Comparison of ENCODE assay signal across 11 cellular contexts in the genomic region with DNA sequence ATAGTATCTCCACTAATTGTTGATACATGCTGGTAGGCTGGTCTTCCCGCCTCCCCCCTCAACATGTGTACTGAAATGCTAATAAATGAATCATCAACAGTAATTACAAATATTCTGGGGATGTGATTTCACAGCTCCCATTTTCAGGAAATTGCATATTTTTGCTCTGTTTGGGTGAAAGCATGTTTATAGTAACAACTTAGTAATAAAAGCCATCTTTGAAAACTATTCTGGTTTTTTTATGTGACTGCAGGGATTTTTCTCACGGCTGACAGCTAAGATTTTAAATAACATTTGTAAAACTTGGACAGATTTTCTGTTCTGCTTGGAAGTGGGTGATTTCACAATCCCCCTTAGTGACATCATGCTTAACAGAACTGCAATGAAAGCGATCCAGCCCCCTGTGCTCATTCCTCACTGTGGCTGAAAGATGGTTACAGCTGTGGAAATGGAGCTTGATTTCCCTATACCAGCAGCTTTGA. TPM values are rescaled to one million over a fixed set of nuclear protein-coding genes. Genes with fewer than 3 reads are reported as not detected.
DNase-seq lines count a peak whose midpoint lies in the region; ATAC-seq, FAIRE-seq and TF ChIP-seq lines count a peak whose summit lies in the region.
"Had no signal": no experiment of that assay in that cellular context is flagged by ENCODE, and none has a peak within 500 bp of the region (broad histone marks: within the 10 kb centered on the region; RNA-seq: fewer than 3 reads in every experiment).

No MANE protein-coding gene starts in this region.

- no peaks in the 10 kb centered on the region for H3K4me1 ChIP-seq in mammary epithelial cell (ENCODE audit: insufficient read depth, low read length)
- peaks cover 0 to 3% (median 0%) of the 10 kb centered on the region in 4 donors for H3K4me1 ChIP-seq in right lobe of liver
- H3K4me1 ChIP-seq in aorta (ENCODE audit: control insufficient read depth in 1 of 2, insufficient read depth in 2 of 2, low read length in 2 of 2), result no peaks in the 10 kb centered on the region

- no peak overlapping the region for H3K4me2 ChIP-seq in mammary epithelial cell (ENCODE audit: insufficient read depth, low read depth, low read length)

- peak; percentile 38 to 77 (median 64) for ATAC-seq in right lobe of liver
- peak; percentile 86 for ATAC-seq in aorta (ENCODE audit: low FRiP score)

- H3K9me3 Mint-ChIP-seq in MCF 10A (ENCODE audit: unreplicated experiment), result no peaks in the 10 kb centered on the region
- H3K9me3 Mint-ChIP-seq: activated naive CD8-positive, alpha-beta T cell treated with anti-CD3 and anti-CD28 coated beads, Interleukin-2, amount 10 ng/mL, durations not matched to agents 7 days and 5 days had no signal

- POLR2A ChIA-PET in MCF 10A (lab: Yijun Ruan, JAX), result no interaction called here

- H3K9me3 ChIP-seq in mammary epithelial cell (replicated peaks; ENCODE audit: insufficient read depth, low read length) (no peaks in the 10 kb centered on the region), right lobe of liver (no peaks in the 10 kb centered on the region), aorta (ENCODE audit: control insufficient read depth, low read length) (no peaks in the 10 kb centered on the region)

- FAIRE-seq in H54 (lab: Jason Lieb, UNC), result no peak

- no peak overlapping the region for H2AFZ ChIP-seq in mammary epithelial cell (ENCODE audit: low read depth, low read length)

- intact Hi-C loops in MCF 10A (cut with micrococcal nuclease), result no loop called here
- intact Hi-C loops in mammary epithelial cell (cut with micrococcal nuclease), result no loop called here
- intact Hi-C loops in right lobe of liver (cut with DNase I), result loop anchor here in 1 of 2 donors (5.0 kb wide), 1 partner anchor 159 kb away; no protein-coding TSS in a partner anchor
- intact Hi-C loops in aorta (cut with DNase I), result loop anchor here in 1 of 2 donors (10.0 kb wide), 1 partner anchor 156 kb away; no protein-coding TSS in a partner anchor

- BruUV-seq in MCF 10A (replicated peaks; lab: Mats Ljungman, UMichigan) (no TSS peak), mammary epithelial cell (replicated peaks; lab: Mats Ljungman, UMichigan) (no TSS peak)

- dilution Hi-C loops in mammary epithelial cell (cut with HindIII; ENCODE audit: low sequenced_read_pairs), result no loop called here

- no peaks in the 10 kb centered on the region for H3K36me3 Mint-ChIP-seq in MCF 10A (ENCODE audit: insufficient read depth, unreplicated experiment)
- H3K36me3 Mint-ChIP-seq: activated naive CD8-positive, alpha-beta T cell treated with anti-CD3 and anti-CD28 coated beads, Interleukin-2, amount 10 ng/mL, durations not matched to agents 7 days and 5 days had no signal

- TF ChIP-seq CTCF in MCF 10A (IDR thresholded peaks at IDR 0.05; ENCODE audit: unreplicated experiment) (no peak), mammary epithelial cell (conservative IDR thresholded peaks at IDR 0.05 in 1 of 2, IDR thresholded peaks at IDR 0.05 in 1 of 2; ENCODE audit: extremely low read depth in 1 of 2, insufficient read depth in 1 of 2, low read depth in 1 of 2, low read length in 2 of 2) (no peak), right lobe of liver (IDR thresholded peaks at IDR 0.05) (no peak)

- no peaks in the 10 kb centered on the region for H3K27me3 ChIP-seq in mammary epithelial cell (ENCODE audit: insufficient read depth, low read length)
- H3K27me3 ChIP-seq in right lobe of liver, result no peaks in the 10 kb centered on the region
- H3K27me3 ChIP-seq in aorta (ENCODE audit: control insufficient read depth in 1 of 2, insufficient read depth in 2 of 2, low read length in 1 of 2), result no peaks in the 10 kb centered on the region

- TF ChIP-seq POLR2A in right lobe of liver (IDR thresholded peaks at IDR 0.05) (no peak), H54 (IDR thresholded peaks at IDR 0.05; ENCODE audit: low read depth, low read length) (no peak)

- no peak overlapping the region for H3K9ac ChIP-seq in mammary epithelial cell (ENCODE audit: insufficient read depth, low read length)

- H3K36me3 ChIP-seq in mammary epithelial cell (ENCODE audit: insufficient read depth, low read length) (no peaks in the 10 kb centered on the region), right lobe of liver (no peaks in the 10 kb centered on the region), aorta (ENCODE audit: control insufficient read depth in 1 of 2, insufficient read depth in 2 of 2, low read length in 1 of 2) (no peaks in the 10 kb centered on the region)

- H3K4me1 Mint-ChIP-seq in MCF 10A (ENCODE audit: insufficient read depth, unreplicated experiment), result no peaks in the 10 kb centered on the region
- H3K4me1 Mint-ChIP-seq: activated naive CD8-positive, alpha-beta T cell treated with anti-CD3 and anti-CD28 coated beads, Interleukin-2, amount 10 ng/mL, durations not matched to agents 7 days and 5 days had no signal

- no peak overlapping the region for H3K4me3 Mint-ChIP-seq in MCF 10A (ENCODE audit: unreplicated experiment)
- H3K4me3 Mint-ChIP-seq: activated naive CD8-positive, alpha-beta T cell treated with anti-CD3 and anti-CD28 coated beads, Interleukin-2, amount 10 ng/mL, durations not matched to agents 7 days and 5 days had no signal

- H3K4me3 ChIP-seq in mammary epithelial cell (replicated peaks in 1 of 3; ENCODE audit: insufficient read depth in 1 of 3, low read depth in 2 of 3, low read length in 3 of 3) (no peak overlapping the region), right lobe of liver (no peak overlapping the region), aorta (ENCODE audit: low read length in 2 of 2) (no peak overlapping the region)

- H3K79me2 ChIP-seq in mammary epithelial cell (ENCODE audit: insufficient read depth, low read length), result no peaks in the 10 kb centered on the region

- H3K27me3 Mint-ChIP-seq in MCF 10A (ENCODE audit: insufficient read depth, unreplicated experiment), result no peaks in the 10 kb centered on the region
- H3K27me3 Mint-ChIP-seq: activated naive CD8-positive, alpha-beta T cell treated with anti-CD3 and anti-CD28 coated beads, Interleukin-2, amount 10 ng/mL, durations not matched to agents 7 days and 5 days had no signal

- no peak overlapping the region for H3K27ac Mint-ChIP-seq in MCF 10A (ENCODE audit: low read depth, unreplicated experiment)
- H3K27ac Mint-ChIP-seq: activated naive CD8-positive, alpha-beta T cell treated with anti-CD3 and anti-CD28 coated beads, Interleukin-2, amount 10 ng/mL, durations not matched to agents 7 days and 5 days had no signal

- WGBS in mammary epithelial cell (ENCODE audit: low coverage, missing lambda C conversion rate), result 24% methylated on average over 2 of the region's 3 CpGs
- WGBS in right lobe of liver (ENCODE audit: insufficient coverage, low coverage, low lambda C conversion rate, missing lambda C conversion rate), result 46% methylated on average over 3 of the region's 3 CpGs
- WGBS in aorta, 2 donors, result 28 to 32% methylated on average over 3 of the region's 3 CpGs

- H3K27ac ChIP-seq in mammary epithelial cell (ENCODE audit: insufficient read depth, low read depth, low read length) (no peak overlapping the region), right lobe of liver (no peak overlapping the region), aorta (ENCODE audit: low read depth in 1 of 2, low read length in 2 of 2) (no peak overlapping the region)

- CTCF ChIA-PET in MCF 10A (lab: Yijun Ruan, JAX) (interaction anchor here (0.7 to 1.7 kb wide), 3 partner anchors 18 to 1499 kb away, joined by 3 to 6 read pairs (median 4); no protein-coding TSS in a partner anchor), mammary epithelial cell (lab: Charles Lee; ENCODE audit: low non-redundant PET) (no interaction called here)

- no peaks in the 10 kb centered on the region for H4K20me1 ChIP-seq in mammary epithelial cell (ENCODE audit: insufficient read depth, low read length)

- in situ Hi-C loops in mammary epithelial cell (cut with MboI; ENCODE audit: low sequenced_read_pairs in 2 of 2), result no loop called here

- DNase-seq in MCF 10A (ENCODE audit: unreplicated experiment) (peak; percentile 46), mammary epithelial cell (no peak), dermis microvascular lymphatic vessel endothelial cell (ENCODE audit: low read depth in 2 of 2) (peak; percentile 52 to 53), right lobe of liver (no peak), aorta (no peak), H54 (ENCODE audit: insufficient read length, low spot score) (no peak), LoVo (ENCODE audit: low spot score) (no peak), hepatic stellate cell (ENCODE audit: low spot score) (no peak)
- DNase-seq: activated CD4-positive, CD25-positive, alpha-beta regulatory T cell treated with anti-CD3 and anti-CD28 coated beads, Interleukin-2, amount 50 U/mL, for 72 hours; activated naive CD8-positive, alpha-beta T cell treated with anti-CD3 and anti-CD28 coated beads, Interleukin-2, amount 10 ng/mL, durations not matched to agents 7 days and 5 days; nucleus accumbens had no signal

RNA-seq across cellular contexts. Expression of a gene that starts 25.6 kb away (rescaled TPM):
- total RNA-seq in MCF 10A (2022) (3.5 and 6.5 TPM in 2 replicates), mammary epithelial cell (1 to 10 TPM in 1 of 2 donors, under 1 TPM in 1; 0.87 to 1.7 TPM), dermis microvascular lymphatic vessel endothelial cell (62.6 and 87.6 TPM in 2 replicates), right lobe of liver (10 to 100 TPM in 1 of 6 experiments, 1 to 10 TPM in 5; 2.0 to 11.9 (median 4.7) TPM), aorta (10 to 100 TPM; 10.3 to 16.0 TPM)
- polyA plus RNA-seq in mammary epithelial cell (0.44 TPM), aorta (1 to 10 TPM in 1 of 2 donors, not detected in 1; 3.3 TPM)
- not detected for polyA minus RNA-seq in mammary epithelial cell

Comparison
In these comparisons a context has a peak if more than half of its experiments do, and no peak if none do; other contexts are left out.
1. DNase-seq: peak in MCF 10A (single experiment) and dermis microvascular lymphatic vessel endothelial cell (2 of 2); none in mammary epithelial cell (single experiment), right lobe of liver (0 of 3), aorta (0 of 2), H54 (single experiment), LoVo (single experiment) and hepatic stellate cell (single experiment).